16 cellular contexts compared by ENCODE assay signal in genomic region chr1:218553197-218553596, GRCh38.
DNase-seq lines count a peak whose midpoint lies in the region; ATAC-seq and TF ChIP-seq lines count a peak whose summit lies in the region.
"Had no signal": no experiment of that assay in that cellular context is flagged by ENCODE, and none has a peak within 500 bp of the region (broad histone marks: within the 10 kb centered on the region; RNA-seq: fewer than 3 reads in every experiment).

No MANE protein-coding gene starts in this region.

- peak; percentile 76 for TF ChIP-seq CTCF in BJ (IDR thresholded peaks at IDR 0.05; ENCODE audit: insufficient read depth, low read depth, low read length)
- TF ChIP-seq CTCF in fibroblast of the aortic adventitia (IDR thresholded peaks at IDR 0.05; ENCODE audit: insufficient read depth, low read length): peak; percentile 39

- CTCF ChIA-PET in BJ (lab: Yijun Ruan, JAX) (interaction anchor here (0.5 to 2.6 kb wide), 11 partner anchors 8 to 239 kb away, joined by 3 to 9 read pairs (median 4); partner anchors contain the start of gene TGFB2), HEK293T (lab: Yijun Ruan, JAX) (no interaction called here)

- H3K4me3 ChIP-seq in BJ (ENCODE audit: low read depth, low read length): no peak overlapping the region
- H3K4me3 ChIP-seq in fibroblast of the aortic adventitia (ENCODE audit: low read depth, low read length): no peak overlapping the region
- H3K4me3 ChIP-seq: adrenal gland, coronary artery, left ventricle myocardium inferior had no signal

- POLR2A ChIA-PET in BJ (lab: Charles Lee): no interaction called here
- POLR2A ChIA-PET in HEK293T (lab: Yijun Ruan, JAX): no interaction called here

- no peak for ATAC-seq in GM21576 (IDR thresholded peaks at IDR 0.05; ENCODE audit: unreplicated experiment)
- ATAC-seq: T-helper 17 cell had no signal

- no peaks in the 10 kb centered on the region for H3K36me3 ChIP-seq in BJ (ENCODE audit: control insufficient read depth, insufficient read depth, low read length)
- H3K36me3 ChIP-seq: adrenal gland, left ventricle myocardium inferior had no signal

- peaks cover 2% of the 10 kb centered on the region; the same call in 1 of the 2 replicates for H3K27me3 ChIP-seq in BJ (ENCODE audit: control insufficient read depth, insufficient read depth, low read length)
- H3K27me3 ChIP-seq: adrenal gland had no signal

- DNase-seq in BJ (ENCODE audit: low read depth) (no peak), HEK293T (ENCODE audit: extremely low spot score) (peak; percentile 17), RPMI8226 (peak; percentile 37), fibroblast of the aortic adventitia (ENCODE audit: low read depth) (peak; percentile 38), NCI-H2196 (lab: John Stamatoyannopoulos, UW; ENCODE audit: unreplicated experiment) (no peak), activated gamma-delta T cell treated with Interleukin-2 at 50 U/mL for 16 hours (no peak), NCI-H524 treated with DMSO at 0.1 percent for 48 hours (lab: John Stamatoyannopoulos, UW) (no peak)
- DNase-seq: adrenal gland; CD4-positive, alpha-beta memory T cell; KBM-7; left ventricle myocardium inferior; NCI-H1436; NCI-H510A; T-helper 17 cell had no signal

TF ChIP-seq in HEK293T, 16 proteins besides CTCF, POLR2A, EP300 and RAD21:
- TF ChIP-seq TARDBP (IDR thresholded peaks at IDR 0.05): no peak
- TF ChIP-seq NFRKB (IDR thresholded peaks at IDR 0.05): no peak
- TF ChIP-seq ELF4 (IDR thresholded peaks at IDR 0.05): no peak
- no peak for TF ChIP-seq FOXA1 (IDR thresholded peaks at IDR 0.05)
- TF ChIP-seq FOXM1 (IDR thresholded peaks at IDR 0.05; ENCODE audit: borderline replicate concordance): no peak
- no peak for TF ChIP-seq BHLHE40 (IDR thresholded peaks at IDR 0.05; ENCODE audit: borderline replicate concordance)
- TF ChIP-seq HDGF (IDR thresholded peaks at IDR 0.05; ENCODE audit: borderline replicate concordance): no peak
- TF ChIP-seq ZNF384 (IDR thresholded peaks at IDR 0.05): no peak
- TF ChIP-seq CTBP1 (IDR thresholded peaks at IDR 0.05; ENCODE audit: borderline replicate concordance): no peak
- TF ChIP-seq PKNOX1 (IDR thresholded peaks at IDR 0.05): no peak
- no peak for TF ChIP-seq FOXK2 (IDR thresholded peaks at IDR 0.05)
- TF ChIP-seq L3MBTL2 (conservative IDR thresholded peaks at IDR 0.05): no peak
- TF ChIP-seq LEF1 (IDR thresholded peaks at IDR 0.05; ENCODE audit: borderline replicate concordance): no peak
- TF ChIP-seq SP1 (IDR thresholded peaks at IDR 0.05): no peak
- no peak for TF ChIP-seq ARNT (IDR thresholded peaks at IDR 0.05)
- TF ChIP-seq SUZ12 (IDR thresholded peaks at IDR 0.05): no peak

Comparison
In these comparisons a context has a peak if more than half of its experiments do, and no peak if none do; other contexts are left out.
1. DNase-seq: peak in HEK293T (single experiment), RPMI8226 (single experiment) and fibroblast of the aortic adventitia (single experiment); none in BJ (single experiment), NCI-H2196 (single experiment), activated gamma-delta T cell treated with Interleukin-2 at 50 U/mL for 16 hours (single experiment) and NCI-H524 treated with DMSO at 0.1 percent for 48 hours (single experiment).